2 cellular contexts compared by ENCODE assay signal in the genomic region with DNA sequence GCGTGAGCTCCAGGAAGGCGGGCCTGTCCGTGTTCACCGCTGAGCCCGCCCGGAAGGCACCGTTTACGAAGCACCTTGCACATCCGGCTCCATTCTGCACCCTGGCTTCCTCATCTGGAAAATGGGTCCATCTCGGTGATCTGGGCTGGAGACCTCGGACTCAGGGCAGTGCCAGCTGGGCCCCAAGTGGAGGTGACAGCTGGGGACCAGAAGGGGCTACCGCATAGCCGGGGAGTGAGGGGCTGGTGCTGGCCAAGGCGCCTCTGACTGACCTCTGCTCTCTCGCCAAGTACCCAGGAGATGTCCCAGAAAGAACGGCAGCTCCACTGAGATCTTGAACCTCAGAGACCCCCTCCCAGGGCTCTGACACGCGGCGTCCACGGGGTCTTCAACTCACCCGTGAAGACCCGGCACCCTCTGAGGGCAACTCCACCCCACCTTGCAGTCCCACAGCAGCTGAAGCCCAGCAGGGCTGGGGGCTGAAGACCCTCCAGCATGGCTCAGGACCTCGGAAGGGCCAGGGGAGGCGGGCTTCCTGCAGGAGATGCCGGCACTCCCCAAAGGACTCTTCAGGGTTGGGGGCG.
TF ChIP-seq lines count a peak whose summit lies in the region.

No MANE protein-coding gene starts in this region.

TF ChIP-seq in SK-N-SH, 30 proteins besides CTCF, POLR2A, EP300 and RAD21 (continued from another document):
- no peak for TF ChIP-seq FOXJ3 (CRISPR knock-in tag; IDR thresholded peaks at IDR 0.05)

TF ChIP-seq in SK-N-SH treated with all-trans-retinoic acid at 6 μM for 48 hours, 23 proteins besides CTCF, POLR2A, EP300 and RAD21 (continued from another document):
- TF ChIP-seq, protein P1, sequence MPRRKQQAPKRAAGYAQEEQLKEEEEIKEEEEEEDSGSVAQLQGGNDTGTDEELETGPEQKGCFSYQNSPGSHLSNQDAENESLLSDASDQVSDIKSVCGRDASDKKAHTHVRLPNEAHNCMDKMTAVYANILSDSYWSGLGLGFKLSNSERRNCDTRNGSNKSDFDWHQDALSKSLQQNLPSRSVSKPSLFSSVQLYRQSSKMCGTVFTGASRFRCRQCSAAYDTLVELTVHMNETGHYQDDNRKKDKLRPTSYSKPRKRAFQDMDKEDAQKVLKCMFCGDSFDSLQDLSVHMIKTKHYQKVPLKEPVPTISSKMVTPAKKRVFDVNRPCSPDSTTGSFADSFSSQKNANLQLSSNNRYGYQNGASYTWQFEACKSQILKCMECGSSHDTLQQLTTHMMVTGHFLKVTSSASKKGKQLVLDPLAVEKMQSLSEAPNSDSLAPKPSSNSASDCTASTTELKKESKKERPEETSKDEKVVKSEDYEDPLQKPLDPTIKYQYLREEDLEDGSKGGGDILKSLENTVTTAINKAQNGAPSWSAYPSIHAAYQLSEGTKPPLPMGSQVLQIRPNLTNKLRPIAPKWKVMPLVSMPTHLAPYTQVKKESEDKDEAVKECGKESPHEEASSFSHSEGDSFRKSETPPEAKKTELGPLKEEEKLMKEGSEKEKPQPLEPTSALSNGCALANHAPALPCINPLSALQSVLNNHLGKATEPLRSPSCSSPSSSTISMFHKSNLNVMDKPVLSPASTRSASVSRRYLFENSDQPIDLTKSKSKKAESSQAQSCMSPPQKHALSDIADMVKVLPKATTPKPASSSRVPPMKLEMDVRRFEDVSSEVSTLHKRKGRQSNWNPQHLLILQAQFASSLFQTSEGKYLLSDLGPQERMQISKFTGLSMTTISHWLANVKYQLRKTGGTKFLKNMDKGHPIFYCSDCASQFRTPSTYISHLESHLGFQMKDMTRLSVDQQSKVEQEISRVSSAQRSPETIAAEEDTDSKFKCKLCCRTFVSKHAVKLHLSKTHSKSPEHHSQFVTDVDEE (CRISPR knock-in tag; IDR thresholded peaks at IDR 0.05), result no peak
- TF ChIP-seq RARB (CRISPR knock-in tag; IDR thresholded peaks at IDR 0.05), result no peak
- no peak for TF ChIP-seq ZNF565 (CRISPR knock-in tag; conservative IDR thresholded peaks at IDR 0.05; ENCODE audit: low read depth)
- TF ChIP-seq ZC3H10 (CRISPR knock-in tag; IDR thresholded peaks at IDR 0.05), result no peak
- no peak for TF ChIP-seq ARNTL (CRISPR knock-in tag; IDR thresholded peaks at IDR 0.05; ENCODE audit: borderline replicate concordance, low read depth)
- TF ChIP-seq, protein P2, sequence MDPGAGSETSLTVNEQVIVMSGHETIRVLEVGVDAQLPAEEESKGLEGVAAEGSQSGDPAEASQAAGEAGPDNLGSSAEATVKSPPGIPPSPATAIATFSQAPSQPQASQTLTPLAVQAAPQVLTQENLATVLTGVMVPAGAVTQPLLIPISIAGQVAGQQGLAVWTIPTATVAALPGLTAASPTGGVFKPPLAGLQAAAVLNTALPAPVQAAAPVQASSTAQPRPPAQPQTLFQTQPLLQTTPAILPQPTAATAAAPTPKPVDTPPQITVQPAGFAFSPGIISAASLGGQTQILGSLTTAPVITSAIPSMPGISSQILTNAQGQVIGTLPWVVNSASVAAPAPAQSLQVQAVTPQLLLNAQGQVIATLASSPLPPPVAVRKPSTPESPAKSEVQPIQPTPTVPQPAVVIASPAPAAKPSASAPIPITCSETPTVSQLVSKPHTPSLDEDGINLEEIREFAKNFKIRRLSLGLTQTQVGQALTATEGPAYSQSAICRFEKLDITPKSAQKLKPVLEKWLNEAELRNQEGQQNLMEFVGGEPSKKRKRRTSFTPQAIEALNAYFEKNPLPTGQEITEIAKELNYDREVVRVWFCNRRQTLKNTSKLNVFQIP (CRISPR knock-in tag; IDR thresholded peaks at IDR 0.05; ENCODE audit: borderline replicate concordance, low read depth), result no peak
